ENCODE assay signal across 35 cellular contexts in the genomic region with DNA sequence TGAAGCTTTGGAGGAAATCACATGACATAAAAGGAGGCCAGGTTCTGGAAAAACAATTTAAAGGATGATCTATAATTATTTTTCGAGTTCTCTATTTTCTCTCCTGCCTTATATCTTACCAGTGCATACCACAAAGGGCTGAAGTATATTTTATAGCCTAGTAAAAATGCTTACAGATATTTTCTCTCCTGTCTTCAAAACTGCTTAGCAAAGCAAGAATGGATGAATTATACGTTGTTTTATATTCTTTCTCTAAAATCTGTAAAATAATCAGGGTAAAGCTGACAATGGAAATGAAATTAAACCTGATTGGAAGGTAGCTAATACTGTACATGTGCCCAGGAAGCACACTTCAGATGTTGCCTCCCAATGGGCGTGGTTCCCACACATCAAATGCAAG.
"Had no signal": no experiment of that assay in that cellular context is flagged by ENCODE, and none has a peak within 500 bp of the region (broad histone marks: within the 10 kb centered on the region; RNA-seq: fewer than 3 reads in every experiment).

No MANE protein-coding gene starts in this region.

- H3K4me3 ChIP-seq: MG63 had no signal

- H3K27me3 ChIP-seq: MG63 had no signal

- H3K36me3 ChIP-seq: MG63 had no signal

- H3K9me3 ChIP-seq: MG63 had no signal

- DNase-seq: MG63, MM.1S, MV-4-11, NCI-H1048, NCI-H1092, NCI-H1092 treated with DMSO at 0.1 percent for 48 hours, NCI-H1105, NCI-H1105 treated with DMSO at 0.1 percent for 48 hours, NCI-H1417, NCI-H1417 treated with DMSO at 0.1 percent for 48 hours, NCI-H1436, NCI-H1436 treated with DMSO at 0.1 percent for 48 hours, NCI-H146, NCI-H1694, NCI-H1694 treated with DMSO at 0.1 percent for 48 hours, NCI-H187, NCI-H187 treated with DMSO at 0.1 percent for 48 hours, NCI-H1930, NCI-H2029, NCI-H2029 treated with DMSO at 0.1 percent for 48 hours, NCI-H2081, NCI-H2081 treated with DMSO at 0.1 percent for 48 hours, NCI-H2107, NCI-H2171, NCI-H2171 treated with DMSO at 0.1 percent for 48 hours, NCI-H2227 treated with DMSO at 0.1 percent for 48 hours, NCI-H226, NCI-H345, NCI-H446, NCI-H446 treated with DMSO at 0.1 percent for 48 hours, NCI-H510A, NCI-H510A treated with DMSO at 0.1 percent for 48 hours, NCI-H524, NCI-H524 treated with DMSO at 0.1 percent for 48 hours, NCI-H526 had no signal
